ENCODE assay signal across 8 cellular contexts in genomic region chr12:117212563-117213190, GRCh38. TPM values are rescaled to one million over a fixed set of nuclear protein-coding genes. Genes with fewer than 3 reads are reported as not detected.
A peak's percentile ranks its signal among the peaks of the same experiment; 100 is the strongest.
DNase-seq lines count a peak whose midpoint lies in the region; ATAC-seq and TF ChIP-seq lines count a peak whose summit lies in the region.

No MANE protein-coding gene starts in this region.

- no peaks in the 10 kb centered on the region for H3K36me3 Mint-ChIP-seq in endothelial cell (ENCODE audit: low read depth, unreplicated experiment)

- peak; percentile 88 for TF ChIP-seq CTCF in endothelial cell (IDR thresholded peaks at IDR 0.05; ENCODE audit: unreplicated experiment)

- H3K27me3 Mint-ChIP-seq in endothelial cell (ENCODE audit: unreplicated experiment), result peaks cover 3% of the 10 kb centered on the region

- no peak overlapping the region for H3K4me3 Mint-ChIP-seq in endothelial cell (ENCODE audit: unreplicated experiment)

- no peaks in the 10 kb centered on the region for H3K4me1 Mint-ChIP-seq in endothelial cell (ENCODE audit: unreplicated experiment)

- DNase-seq in D341Med (ENCODE audit: low spot score), result peak; percentile 76
- peak; percentile 66 for DNase-seq in HPDE6-E6E7 (ENCODE audit: extremely low spot score)
- peak; percentile 58 to 60 for DNase-seq in NOMO-1 (lab: John Stamatoyannopoulos, UW; ENCODE audit: unreplicated experiment in 2 of 2)
- DNase-seq in activated CD8-positive, alpha-beta memory T cell treated with anti-CD3 and anti-CD28 coated beads for 48 hours (ENCODE audit: low read depth in 2 of 3, low spot score in 2 of 3), result peak; percentile 5 to 50 (median 20)
- DNase-seq in endothelial cell (ENCODE audit: low spot score), result peak; percentile 76
- DNase-seq in middle frontal gyrus (ENCODE audit: extremely low spot score, low spot score), result peak; percentile 73
- DNase-seq in stimulated activated CD8-positive, alpha-beta memory T cell treated with anti-CD3 and anti-CD28 coated beads, Interleukin-7, amount 100 ng/mL, for 4 hours (ENCODE audit: low read depth in 2 of 2), result peak; percentile 14 to 18

- ATAC-seq in HG03196 (IDR thresholded peaks at IDR 0.05; ENCODE audit: unreplicated experiment), result no peak

- H3K9me3 Mint-ChIP-seq in endothelial cell (ENCODE audit: unreplicated experiment), result no peaks in the 10 kb centered on the region

- H3K27ac Mint-ChIP-seq in endothelial cell (ENCODE audit: unreplicated experiment), result no peak overlapping the region

RNA-seq across cellular contexts. Expression of gene FBXO21, which starts 22.4 kb away (rescaled TPM):
- 44.7 TPM for total RNA-seq in endothelial cell (ENCODE audit: unreplicated experiment)

Comparison
In these comparisons a context has a peak if more than half of its experiments do, and no peak if none do; other contexts are left out.
1. DNase-seq: peak in every context shown above with its lines; median percentile 76 in D341Med; 76 in endothelial cell; 73 in middle frontal gyrus; 66 in HPDE6-E6E7; 59 in NOMO-1; 20 in activated CD8-positive, alpha-beta memory T cell treated with anti-CD3 and anti-CD28 coated beads for 48 hours; 16 in stimulated activated CD8-positive, alpha-beta memory T cell treated with anti-CD3 and anti-CD28 coated beads, Interleukin-7, amount 100 ng/mL, for 4 hours.